Comparison of ENCODE assay signal across 35 cellular contexts in the genomic region with DNA sequence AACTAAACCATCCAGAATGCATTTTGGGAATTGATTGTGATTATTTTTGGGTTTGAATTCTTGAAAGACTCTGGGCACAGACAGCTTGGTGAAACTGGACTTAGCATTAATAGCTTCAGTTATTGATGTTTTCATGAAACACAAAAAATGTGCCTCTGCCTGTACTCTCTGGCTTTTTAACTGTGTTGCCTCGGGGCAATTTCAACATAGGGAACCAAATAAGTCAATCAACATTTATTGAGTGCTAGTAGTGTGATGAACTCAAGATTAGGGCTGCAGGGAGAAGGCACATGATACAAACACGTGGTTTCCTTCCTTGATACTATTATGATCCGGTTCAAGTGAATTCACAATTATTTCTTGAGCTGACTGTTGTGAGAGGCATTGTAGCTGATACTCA. TPM values are rescaled to one million over a fixed set of nuclear protein-coding genes. Genes with fewer than 3 reads are reported as not detected.
"Had no signal": no experiment of that assay in that cellular context is flagged by ENCODE, and none has a peak within 500 bp of the region (broad histone marks: within the 10 kb centered on the region; RNA-seq: fewer than 3 reads in every experiment).

No MANE protein-coding gene starts in this region.

- H3K27ac ChIP-seq: brain microvascular endothelial cell, cardiac muscle cell, coronary artery, dorsolateral prefrontal cortex, esophagus muscularis mucosa, foreskin keratinocyte, gastroesophageal sphincter, WERI-Rb-1 had no signal

- H3K36me3 Mint-ChIP-seq: activated naive CD8-positive, alpha-beta T cell had no signal

- H3K9me3 Mint-ChIP-seq: activated CD8-positive, alpha-beta T cell treated with anti-CD3 and anti-CD28 coated beads for 36 hours; activated T-helper 17 cell treated with anti-CD3 and anti-CD28 coated beads, Interleukin-2, amount 50 U/mL, for 72 hours; central memory CD8-positive, alpha-beta T cell; dendritic cell treated with granulocyte-macrophage colony-stimulating factor and Interleukin-4, amounts not matched to agents 40 ng/mL and 50 ng/mL, for 4 days; T-helper 2 cell treated with Interferon-gamma antibody and Interleukin-4, amounts not matched to agents 5 μg/mL and 100 μg/mL, for 36 hours had no signal

- H3K9me3 ChIP-seq: esophagus muscularis mucosa, gastroesophageal sphincter had no signal

- DNase-seq: activated B cell treated with CpG ODN at 0.5 μM for 24 hours; activated CD4-positive, alpha-beta T cell treated with anti-CD3 and anti-CD28 coated beads for 48 hours; activated CD4-positive, alpha-beta T cell treated with anti-CD3 and anti-CD28 coated beads, Interleukin-2, amount 50 U/mL, for 1 hour; activated CD4-positive, alpha-beta T cell treated with anti-CD3 and anti-CD28 coated beads, Interleukin-2, amount 50 U/mL, for 48 hours; activated CD8-positive, alpha-beta memory T cell treated with anti-CD3 and anti-CD28 coated beads for 24 hours; activated CD8-positive, alpha-beta T cell treated with anti-CD3 and anti-CD28 coated beads for 36 hours; activated effector memory CD4-positive, alpha-beta T cell treated with Interleukin-2 at 50 U/mL for 16 hours; activated gamma-delta T cell treated with Interleukin-2 at 50 U/mL for 16 hours; activated naive CD4-positive, alpha-beta T cell treated with anti-CD3 and anti-CD28 coated beads, Interleukin-2, amount 50 U/mL, for 16 hours; activated naive CD4-positive, alpha-beta T cell treated with Interleukin-2 at 50 U/mL for 16 hours; activated T-cell treated with anti-CD3 and anti-CD28 coated beads, Interleukin-2, amount 50 U/mL, for 4 hours; amniotic stem cell; anterior cingulate cortex; brain microvascular endothelial cell; dorsolateral prefrontal cortex; effector memory CD4-positive, alpha-beta T cell; endodermal cell; erythroblast; T-helper 1 cell; T-helper 17 cell; T1000; WERI-Rb-1 had no signal

- H3K27ac Mint-ChIP-seq: activated B cell treated with CpG ODN at 0.5 μM for 24 hours; activated CD8-positive, alpha-beta T cell treated with anti-CD3 and anti-CD28 coated beads for 36 hours; activated naive CD8-positive, alpha-beta T cell; activated T-helper 17 cell treated with anti-CD3 and anti-CD28 coated beads, Interleukin-2, amount 50 U/mL, for 72 hours; dendritic cell treated with granulocyte-macrophage colony-stimulating factor and Interleukin-4, amounts not matched to agents 40 ng/mL and 50 ng/mL, for 4 days; endodermal cell; T-helper 17 cell; T-helper 2 cell treated with Interferon-gamma antibody and Interleukin-4, amounts not matched to agents 5 μg/mL and 100 μg/mL, for 36 hours had no signal

- H3K27me3 ChIP-seq: brain microvascular endothelial cell, cardiac muscle cell, dorsolateral prefrontal cortex, esophagus muscularis mucosa, foreskin keratinocyte, gastroesophageal sphincter had no signal

- H3K4me1 ChIP-seq: foreskin keratinocyte had no signal

- H3K4me1 Mint-ChIP-seq: activated B cell treated with CpG ODN at 0.5 μM for 24 hours; activated T-helper 17 cell treated with anti-CD3 and anti-CD28 coated beads, Interleukin-2, amount 50 U/mL, for 72 hours; central memory CD8-positive, alpha-beta T cell; T-helper 17 cell had no signal

- H3K4me3 ChIP-seq: cardiac muscle cell, coronary artery, dorsolateral prefrontal cortex, esophagus muscularis mucosa, gastroesophageal sphincter had no signal

- ATAC-seq: activated CD4-positive, CD25-positive, alpha-beta regulatory T cell treated with anti-CD3 and anti-CD28 coated beads, Interleukin-2, amount 50 U/mL, for 24 hours; activated CD8-positive, alpha-beta T cell treated with anti-CD3 and anti-CD28 coated beads for 36 hours; activated T-cell treated with anti-CD3 and anti-CD28 coated beads, Interleukin-2, amount 50 U/mL, for 4 hours; activated T-helper 17 cell treated with anti-CD3 and anti-CD28 coated beads, Interleukin-2, amount 50 U/mL, for 72 hours; foreskin keratinocyte; gastroesophageal sphincter; T-helper 17 cell had no signal

- H3K4me3 Mint-ChIP-seq: activated B cell treated with CpG ODN at 0.5 μM for 24 hours; activated CD8-positive, alpha-beta T cell treated with anti-CD3 and anti-CD28 coated beads for 36 hours; activated naive CD8-positive, alpha-beta T cell; activated T-cell treated with anti-CD3 and anti-CD28 coated beads, Interleukin-2, amount 50 U/mL, for 4 hours; activated T-helper 17 cell treated with anti-CD3 and anti-CD28 coated beads, Interleukin-2, amount 50 U/mL, for 72 hours; central memory CD8-positive, alpha-beta T cell; dendritic cell treated with granulocyte-macrophage colony-stimulating factor and Interleukin-4, amounts not matched to agents 40 ng/mL and 50 ng/mL, for 4 days; endodermal cell; T-helper 17 cell; T-helper 2 cell treated with Interferon-gamma antibody and Interleukin-4, amounts not matched to agents 5 μg/mL and 100 μg/mL, for 36 hours had no signal

- H3K27me3 Mint-ChIP-seq: activated B cell treated with CpG ODN at 0.5 μM for 24 hours; activated CD8-positive, alpha-beta T cell treated with anti-CD3 and anti-CD28 coated beads for 36 hours; activated T-helper 17 cell treated with anti-CD3 and anti-CD28 coated beads, Interleukin-2, amount 50 U/mL, for 72 hours; central memory CD8-positive, alpha-beta T cell; dendritic cell treated with granulocyte-macrophage colony-stimulating factor and Interleukin-4, amounts not matched to agents 40 ng/mL and 50 ng/mL, for 4 days had no signal

- H3K36me3 ChIP-seq: brain microvascular endothelial cell, cardiac muscle cell, esophagus muscularis mucosa, gastroesophageal sphincter, WERI-Rb-1 had no signal

RNA-seq across cellular contexts. Expression of a gene that starts 50.8 kb away (rescaled TPM):
- total RNA-seq: activated B cell treated with CpG ODN at 0.5 μM for 24 hours; activated CD8-positive, alpha-beta T cell treated with anti-CD3 and anti-CD28 coated beads for 36 hours; activated T-cell treated with anti-CD3 and anti-CD28 coated beads, Interleukin-2, amount 50 U/mL, for 4 hours; activated T-helper 17 cell treated with anti-CD3 and anti-CD28 coated beads, Interleukin-2, amount 50 U/mL, for 72 hours; foreskin keratinocyte; glomerular endothelial cell; T-helper 17 cell had no signal
- polyA plus RNA-seq: adipose tissue, cardiac muscle cell, foreskin keratinocyte had no signal
